Comparison of ENCODE assay signal across 21 cellular contexts in genomic region chr6:48512396-48512795, GRCh38.
"Had no signal": no experiment of that assay in that cellular context is flagged by ENCODE, and none has a peak within 500 bp of the region (broad histone marks: within the 10 kb centered on the region; RNA-seq: fewer than 3 reads in every experiment).

No MANE protein-coding gene starts in this region.

- DNase-seq: dermis blood vessel endothelial cell; dorsolateral prefrontal cortex; effector CD4-positive, alpha-beta T cell; effector memory CD4-positive, alpha-beta T cell; foreskin fibroblast; foreskin melanocyte; gastrocnemius medialis; glutamatergic neuron; head of caudate nucleus; heart right ventricle; hippocampal formation; left cardiac atrium; left lung; left ventricle myocardium superior; lower lobe of right lung; mesenchymal stem cell; mucosa of descending colon; naive B cell had no signal

- H3K9me3 Mint-ChIP-seq: mesothelial cell of epicardium had no signal

- ATAC-seq: gastrocnemius medialis, heart right ventricle, left cardiac atrium, left lung, left ventricle myocardium superior, lower lobe of right lung, mucosa of descending colon had no signal

- H3K27me3 Mint-ChIP-seq: naive B cell had no signal

- H3K4me1 Mint-ChIP-seq: naive B cell had no signal

- H3K4me3 ChIP-seq: coronary artery, dorsolateral prefrontal cortex, esophagus muscularis mucosa, gastrocnemius medialis, heart right ventricle, left lung, lower lobe of right lung, mucosa of descending colon had no signal

- H3K27ac Mint-ChIP-seq: mesothelial cell of epicardium, naive B cell had no signal

- H3K36me3 Mint-ChIP-seq: mesothelial cell of epicardium, naive B cell had no signal

- H3K4me3 Mint-ChIP-seq: mesothelial cell of epicardium, naive B cell had no signal
